ENCODE assay signal across 13 cellular contexts in the genomic region with DNA sequence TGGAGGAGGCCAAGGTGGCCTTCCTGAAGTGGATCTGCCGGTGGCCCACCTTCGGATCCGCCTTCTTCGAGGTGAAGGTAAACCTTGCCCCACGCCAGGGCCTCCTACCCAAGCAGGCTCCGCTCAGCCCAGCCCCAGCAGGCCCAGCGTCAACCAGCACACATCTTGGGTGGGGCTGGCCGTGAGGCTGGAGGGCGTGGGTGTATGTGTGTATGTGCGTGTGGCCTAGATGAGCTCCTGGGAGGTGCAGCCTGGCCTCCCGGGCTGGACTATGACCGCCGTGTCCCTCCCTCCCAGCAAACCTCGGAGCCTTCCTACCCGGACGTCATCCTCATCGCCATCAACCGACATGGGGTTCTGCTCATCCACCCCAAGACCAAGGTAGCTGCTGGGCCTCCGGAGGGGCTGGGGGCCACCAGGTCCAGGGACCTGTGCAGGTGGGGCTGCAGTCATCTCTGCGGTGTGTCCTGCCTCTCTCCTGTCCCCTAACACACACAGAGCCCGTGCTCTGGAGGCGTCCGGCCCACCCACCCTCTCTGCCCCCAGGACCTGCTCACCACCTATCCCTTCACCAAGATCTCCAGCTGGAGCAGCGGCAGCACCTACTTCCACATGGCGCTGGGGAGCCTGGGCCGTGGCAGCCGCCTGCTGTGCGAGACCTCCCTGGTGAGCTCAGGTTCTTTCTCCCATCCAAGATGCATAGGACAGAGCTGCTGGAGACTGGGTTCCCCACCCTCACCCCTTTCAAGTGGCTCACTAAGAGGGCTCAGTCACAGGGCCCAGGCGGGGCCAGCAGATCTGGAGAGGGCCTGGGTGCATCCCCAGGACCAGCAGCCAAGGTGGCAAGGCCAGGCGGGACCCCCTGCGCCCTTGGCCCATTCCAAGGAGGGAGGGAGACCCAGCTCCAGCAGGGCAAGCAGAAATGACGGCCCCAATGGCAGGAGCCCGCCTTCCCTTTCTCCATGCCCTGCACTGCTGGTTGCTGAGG. TPM values are rescaled to one million over a fixed set of nuclear protein-coding genes. Genes with fewer than 3 reads are reported as not detected.
DNase-seq lines count a peak whose midpoint lies in the region; ATAC-seq and TF ChIP-seq lines count a peak whose summit lies in the region.
"Had no signal": no experiment of that assay in that cellular context is flagged by ENCODE, and none has a peak within 500 bp of the region (broad histone marks: within the 10 kb centered on the region; RNA-seq: fewer than 3 reads in every experiment).

No MANE protein-coding gene starts in this region.

- no peaks in the 10 kb centered on the region for H3K9me2 ChIP-seq in PC-3 (replicated peaks; ENCODE audit: low read length)

- H2AFZ ChIP-seq in PC-3 (ENCODE audit: low read length), result no peak overlapping the region

- intact Hi-C loops in CD4-positive, alpha-beta memory T cell (cut with micrococcal nuclease), result no loop called here
- intact Hi-C loops in PC-3 (cut with micrococcal nuclease), result loop anchor here (2.0 kb wide), 1 partner anchor 18 kb away; no protein-coding TSS in a partner anchor

- H3K27me3 Mint-ChIP-seq in CD4-positive, alpha-beta memory T cell, result no peaks in the 10 kb centered on the region
- no peaks in the 10 kb centered on the region for H3K27me3 Mint-ChIP-seq in activated T-cell treated with anti-CD3 and anti-CD28 coated beads, Interleukin-2, amount 50 U/mL, for 24 hours

- H3K4me2 ChIP-seq in PC-3 (ENCODE audit: low read length), result peak overlapping the region; percentile 58

- no peaks in the 10 kb centered on the region for H3K9me3 ChIP-seq in CD4-positive, alpha-beta memory T cell (ENCODE audit: control insufficient read depth in 1 of 2, low read length in 2 of 2)
- H3K9me3 ChIP-seq in PC-3 (ENCODE audit: low read length) (no peaks in the 10 kb centered on the region), gastroesophageal sphincter (no peaks in the 10 kb centered on the region)

- DNase-seq in CD4-positive, alpha-beta memory T cell, result no peak
- DNase-seq in PC-3, result no peak
- DNase-seq in NCI-H2107 (lab: John Stamatoyannopoulos, UW), result no peak
- DNase-seq in NCI-H82 (lab: John Stamatoyannopoulos, UW), result no peak
- no peak for DNase-seq in activated T-cell treated with anti-CD3 and anti-CD28 coated beads, Interleukin-2, amount 50 U/mL, for 24 hours
- DNase-seq: cerebellar nuclear complex, COR-L47, NCI-H1048 had no signal

- no peak overlapping the region for H3K27ac ChIP-seq in CD4-positive, alpha-beta memory T cell (ENCODE audit: low read depth, low read length)
- peak overlapping the region; percentile 99 for H3K27ac ChIP-seq in PC-3 (ENCODE audit: low read length)
- H3K27ac ChIP-seq in gastroesophageal sphincter, result peak overlapping the region in 3 of 4 donors; percentile 81 to 87 (median 83)
- H3K27ac ChIP-seq in rectal smooth muscle tissue (ENCODE audit: low read depth, low read length), result peak overlapping the region; percentile 34
- H3K27ac ChIP-seq: VCaP had no signal

- H3K4me3 Mint-ChIP-seq in CD4-positive, alpha-beta memory T cell, result peak overlapping the region in 2 of 8 donors; percentile 10 to 57
- no peak overlapping the region for H3K4me3 Mint-ChIP-seq in activated T-cell treated with anti-CD3 and anti-CD28 coated beads, Interleukin-2, amount 50 U/mL, for 24 hours

- no peaks in the 10 kb centered on the region for H3K79me2 ChIP-seq in PC-3 (ENCODE audit: low read length)

- no peak for ATAC-seq in PC-3
- no peak for ATAC-seq in gastroesophageal sphincter
- no peak for ATAC-seq in HG03521 (IDR thresholded peaks at IDR 0.05; ENCODE audit: unreplicated experiment)

- no peaks in the 10 kb centered on the region for H3K9me3 Mint-ChIP-seq in CD4-positive, alpha-beta memory T cell
- no peaks in the 10 kb centered on the region for H3K9me3 Mint-ChIP-seq in activated T-cell treated with anti-CD3 and anti-CD28 coated beads, Interleukin-2, amount 50 U/mL, for 24 hours

- peak overlapping the region; percentile 84 for H3K9ac ChIP-seq in PC-3 (ENCODE audit: low read length)
- no peak overlapping the region for H3K9ac ChIP-seq in rectal smooth muscle tissue (ENCODE audit: low read length)

- no peak for TF ChIP-seq EP300 in gastroesophageal sphincter (IDR thresholded peaks at IDR 0.05)

- POLR2A ChIA-PET in CD4-positive, alpha-beta memory T cell (lab: Charles Lee; ENCODE audit: partially characterized antibody), result interaction anchor here (0.7 kb wide), 1 partner anchor 110 kb away, joined by 4 read pairs; a partner anchor contains a TSS
- POLR2A ChIA-PET in PC-3 (lab: Charles Lee; ENCODE audit: unreplicated experiment), result no interaction called here

- H3F3A ChIP-seq in PC-3 (ENCODE audit: low read length, unreplicated experiment), result no peaks in the 10 kb centered on the region

- H3K27ac Mint-ChIP-seq in CD4-positive, alpha-beta memory T cell, result peak overlapping the region in 6 of 7 donors; percentile 8 to 84 (median 52)
- H3K27ac Mint-ChIP-seq in activated T-cell treated with anti-CD3 and anti-CD28 coated beads, Interleukin-2, amount 50 U/mL, for 24 hours, result no peak overlapping the region

- no peaks in the 10 kb centered on the region for H3K36me3 Mint-ChIP-seq in CD4-positive, alpha-beta memory T cell
- peaks cover 4% of the 10 kb centered on the region for H3K36me3 Mint-ChIP-seq in activated T-cell treated with anti-CD3 and anti-CD28 coated beads, Interleukin-2, amount 50 U/mL, for 24 hours (ENCODE audit: low read depth)

- CTCF ChIA-PET in CD4-positive, alpha-beta memory T cell (lab: Charles Lee; ENCODE audit: partially characterized antibody), result interaction anchor here (6.2 kb wide), 1 partner anchor 15 kb away, joined by 69 read pairs; no protein-coding TSS in a partner anchor
- CTCF ChIA-PET in PC-3 (lab: Charles Lee), result no interaction called here

- no peaks in the 10 kb centered on the region for H3K27me3 ChIP-seq in CD4-positive, alpha-beta memory T cell (ENCODE audit: insufficient read depth, low read length)
- H3K27me3 ChIP-seq in PC-3 (ENCODE audit: low read length) (no peaks in the 10 kb centered on the region), gastroesophageal sphincter (no peaks in the 10 kb centered on the region), rectal smooth muscle tissue (ENCODE audit: control insufficient read depth, insufficient read depth, low read length) (no peaks in the 10 kb centered on the region)

- BruUV-seq in PC-3 (replicated peaks; lab: Mats Ljungman, UMichigan), result no TSS peak

- no peak for TF ChIP-seq POLR2A in gastroesophageal sphincter (IDR thresholded peaks at IDR 0.05)

- H3K4me3 ChIP-seq in CD4-positive, alpha-beta memory T cell (ENCODE audit: low read length in 2 of 2), result no peak overlapping the region
- H3K4me3 ChIP-seq in PC-3 (ENCODE audit: low read length), result no peak overlapping the region
- H3K4me3 ChIP-seq in gastroesophageal sphincter, result no peak overlapping the region
- H3K4me3 ChIP-seq in rectal smooth muscle tissue (ENCODE audit: low read length), result no peak overlapping the region

- peaks cover 9 to 69% (median 36%) of the 10 kb centered on the region in 4 donors for H3K4me1 Mint-ChIP-seq in CD4-positive, alpha-beta memory T cell
- H3K4me1 Mint-ChIP-seq in activated T-cell treated with anti-CD3 and anti-CD28 coated beads, Interleukin-2, amount 50 U/mL, for 24 hours (ENCODE audit: low read depth), result peaks cover 66% of the 10 kb centered on the region

- peaks cover 66% of the 10 kb centered on the region for H3K4me1 ChIP-seq in CD4-positive, alpha-beta memory T cell (ENCODE audit: insufficient read depth, low read length)
- peaks cover 26% of the 10 kb centered on the region for H3K4me1 ChIP-seq in PC-3 (ENCODE audit: insufficient read depth, low read length)
- peaks cover 0 to 92% (median 40%) of the 10 kb centered on the region in 3 donors for H3K4me1 ChIP-seq in gastroesophageal sphincter
- H3K4me1 ChIP-seq in rectal smooth muscle tissue (ENCODE audit: control insufficient read depth, insufficient read depth, low read length), result peaks cover 7% of the 10 kb centered on the region

- 89 to 100% methylated on average over 1 to 9 of the region's 33 CpGs for WGBS in gastroesophageal sphincter (ENCODE audit: low coverage in 1 of 2), 2 donors

- H4K20me1 ChIP-seq in PC-3 (ENCODE audit: low read length), result no peaks in the 10 kb centered on the region

- TF ChIP-seq CTCF in PC-3 (conservative IDR thresholded peaks at IDR 0.05; ENCODE audit: low read depth, low read length) (no peak), gastroesophageal sphincter (IDR thresholded peaks at IDR 0.05) (no peak)

- no peaks in the 10 kb centered on the region for H3K36me3 ChIP-seq in CD4-positive, alpha-beta memory T cell (ENCODE audit: insufficient read depth, low read length)
- H3K36me3 ChIP-seq in PC-3 (ENCODE audit: low read depth, low read length), result no peaks in the 10 kb centered on the region; the same call in 1 of the 2 replicates
- peaks cover 0 to 32% of the 10 kb centered on the region in 2 donors for H3K36me3 ChIP-seq in gastroesophageal sphincter
- peaks cover 4% of the 10 kb centered on the region for H3K36me3 ChIP-seq in rectal smooth muscle tissue (ENCODE audit: control insufficient read depth, insufficient read depth, low read length)

RNA-seq across cellular contexts. Expression of a gene that starts 9.4 kb away (rescaled TPM):
- not detected for total RNA-seq in CD4-positive, alpha-beta memory T cell
- not detected for polyA plus RNA-seq in CD4-positive, alpha-beta memory T cell
- total RNA-seq in PC-3 (2014; rRNA removed) (0.92 and 1.0 TPM in 2 replicates), gastroesophageal sphincter (under 1 TPM in 1 of 4 donors, not detected in 3; 0.35 TPM)
- total RNA-seq: omental fat pad had no signal

RNA-seq across cellular contexts. Expression of a gene that starts 38.8 kb away (rescaled TPM):
- total RNA-seq in CD4-positive, alpha-beta memory T cell, result 1 to 10 TPM; 8.9 to 9.0 TPM
- polyA plus RNA-seq in CD4-positive, alpha-beta memory T cell, result 10 to 100 TPM in 1 of 2 donors, 1 to 10 TPM in 1; 6.0 to 15.9 TPM
- total RNA-seq in PC-3 (2014; rRNA removed), result 4.6 and 5.0 TPM in 2 replicates
- 100 to 1,000 TPM in 3 of 4 donors, 10 to 100 TPM in 1; 81.4 to 275 (median 124) TPM for total RNA-seq in gastroesophageal sphincter

Comparison
In these comparisons a context has a peak if more than half of its experiments do, and no peak if none do; other contexts are left out.
1. RNA of a gene that starts 38.8 kb away (total RNA-seq): 81.4 to 275 TPM in gastroesophageal sphincter; 8.9 to 9.0 TPM in CD4-positive, alpha-beta memory T cell and 4.6 to 5.0 TPM in PC-3; every median in the first group is over 4 times any median in the second.